Comparison of ENCODE assay signal across 1 cellular context in genomic region chr15:83106994-83107840, GRCh38.
TF ChIP-seq lines count a peak whose summit lies in the region.

Gene TM6SF1 (plus strand): TSS chr15:83107645. CDS start chr15:83107681, 36 bp downstream.

TF ChIP-seq in K562, 482 proteins besides CTCF, POLR2A, EP300 and RAD21 (continued from another document and continues in another):
- TF ChIP-seq GTF2B (IDR thresholded peaks at IDR 0.05; ENCODE audit: extremely low read depth, insufficient read length) (no peak), SP2 (IDR thresholded peaks at IDR 0.05; ENCODE audit: extremely low read depth, low read depth, low read length, poor library complexity, severe bottlenecking) (no peak), ZNF165 (CRISPR knock-in tag; IDR thresholded peaks at IDR 0.05; ENCODE audit: borderline replicate concordance) (no peak), ELK1 (CRISPR knock-in tag; IDR thresholded peaks at IDR 0.05) (no peak), MCM5 (IDR thresholded peaks at IDR 0.05; ENCODE audit: low read depth) (no peak), RFX1 (IDR thresholded peaks at IDR 0.05) (no peak), ILK (tag; IDR thresholded peaks at IDR 0.05; ENCODE audit: borderline replicate concordance, low read depth) (no peak), MTA2 (IDR thresholded peaks at IDR 0.05; ENCODE audit: low read depth) (no peak), ZNF253 (CRISPR knock-in tag; conservative IDR thresholded peaks at IDR 0.05) (no peak), ZFP30 (CRISPR knock-in tag; IDR thresholded peaks at IDR 0.05; ENCODE audit: borderline replicate concordance) (no peak), NCOR1 (IDR thresholded peaks at IDR 0.05) (no peak), ZNF184 (CRISPR knock-in tag; IDR thresholded peaks at IDR 0.05) (no peak), ZNF561 (CRISPR knock-in tag; conservative IDR thresholded peaks at IDR 0.05) (no peak), DIDO1 (tag; IDR thresholded peaks at IDR 0.05; ENCODE audit: low read depth) (no peak), ZBTB8A (IDR thresholded peaks at IDR 0.05; ENCODE audit: partially characterized antibody) (no peak), E2F6 (IDR thresholded peaks at IDR 0.05; ENCODE audit: borderline replicate concordance in 1 of 2, extremely low read depth in 1 of 2, insufficient read depth in 1 of 2, insufficient read length in 1 of 2, low read depth in 1 of 2, low read length in 1 of 2, poor library complexity in 1 of 2, severe bottlenecking in 1 of 2) (peak; percentile 54), RBFOX2 (IDR thresholded peaks at IDR 0.05; ENCODE audit: low read depth, low read length) (peak; percentile 64), EZH2 (IDR thresholded peaks at IDR 0.05; ENCODE audit: borderline replicate concordance, low read depth, low read length) (no peak), ARID3B (CRISPR knock-in tag; IDR thresholded peaks at IDR 0.05; ENCODE audit: borderline replicate concordance) (no peak), ZNF175 (CRISPR knock-in tag; IDR thresholded peaks at IDR 0.05; ENCODE audit: low read depth) (no peak), TAF15 (IDR thresholded peaks at IDR 0.05; ENCODE audit: low read depth, low read length) (no peak), TEAD1 (CRISPR knock-in tag; IDR thresholded peaks at IDR 0.05) (no peak; a peak in 1 of 4 replicates), ZNF436 (CRISPR knock-in tag; IDR thresholded peaks at IDR 0.05) (no peak), ZNF79 (CRISPR knock-in tag; IDR thresholded peaks at IDR 0.05; ENCODE audit: low read depth) (no peak), BCOR (IDR thresholded peaks at IDR 0.05) (peak; percentile 78; the same call in 1 of the 2 replicates), PHF8 (IDR thresholded peaks at IDR 0.05; ENCODE audit: borderline replicate concordance, low read length) (peak; percentile 38; the same call in 1 of the 2 replicates), HNRNPL (IDR thresholded peaks at IDR 0.05; ENCODE audit: low read depth, low read length) (peak; percentile 56; the same call in 1 of the 2 replicates), ZNF24 (IDR thresholded peaks at IDR 0.05) (peak; percentile 37; the same call in 1 of the 2 replicates), ZMIZ1 (IDR thresholded peaks at IDR 0.05; ENCODE audit: low read depth in 2 of 2, low read length in 2 of 2) (no peak), CREB3L1 (IDR thresholded peaks at IDR 0.05; ENCODE audit: borderline replicate concordance, low read depth) (0 out of 2 replicates have a peak, but pooled peaks have one; percentile 48), SIRT6 (IDR thresholded peaks at IDR 0.05; ENCODE audit: low read depth, low read length) (no peak), HNRNPLL (IDR thresholded peaks at IDR 0.05; ENCODE audit: low read depth, low read length, poor library complexity, severe bottlenecking) (peak; percentile 19), SRF (CRISPR knock-in tag; IDR thresholded peaks at IDR 0.05) (no peak), XRCC4 (IDR thresholded peaks at IDR 0.05; ENCODE audit: extremely low read depth, insufficient read depth, insufficient read length) (no peak), GATAD2B (IDR thresholded peaks at IDR 0.05; ENCODE audit: borderline replicate concordance) (no peak), VEZF1 (CRISPR knock-in tag; IDR thresholded peaks at IDR 0.05) (peak; percentile 74), BRF2 (IDR thresholded peaks at IDR 0.05; ENCODE audit: borderline replicate concordance, insufficient read depth, insufficient read length) (no peak), ZBTB40 (IDR thresholded peaks at IDR 0.05) (peak; percentile 81), ZBTB40 (CRISPR knock-in tag; IDR thresholded peaks at IDR 0.05) (no peak), ZNF239 (CRISPR knock-in tag; IDR thresholded peaks at IDR 0.05) (no peak), ZNF507 (tag; conservative IDR thresholded peaks at IDR 0.05) (no peak), ZNF785 (CRISPR knock-in tag; IDR thresholded peaks at IDR 0.05) (no peak), ZNF668 (CRISPR knock-in tag; IDR thresholded peaks at IDR 0.05) (no peak)
